Comparison of ENCODE assay signal across 1 cellular context in the genomic region with DNA sequence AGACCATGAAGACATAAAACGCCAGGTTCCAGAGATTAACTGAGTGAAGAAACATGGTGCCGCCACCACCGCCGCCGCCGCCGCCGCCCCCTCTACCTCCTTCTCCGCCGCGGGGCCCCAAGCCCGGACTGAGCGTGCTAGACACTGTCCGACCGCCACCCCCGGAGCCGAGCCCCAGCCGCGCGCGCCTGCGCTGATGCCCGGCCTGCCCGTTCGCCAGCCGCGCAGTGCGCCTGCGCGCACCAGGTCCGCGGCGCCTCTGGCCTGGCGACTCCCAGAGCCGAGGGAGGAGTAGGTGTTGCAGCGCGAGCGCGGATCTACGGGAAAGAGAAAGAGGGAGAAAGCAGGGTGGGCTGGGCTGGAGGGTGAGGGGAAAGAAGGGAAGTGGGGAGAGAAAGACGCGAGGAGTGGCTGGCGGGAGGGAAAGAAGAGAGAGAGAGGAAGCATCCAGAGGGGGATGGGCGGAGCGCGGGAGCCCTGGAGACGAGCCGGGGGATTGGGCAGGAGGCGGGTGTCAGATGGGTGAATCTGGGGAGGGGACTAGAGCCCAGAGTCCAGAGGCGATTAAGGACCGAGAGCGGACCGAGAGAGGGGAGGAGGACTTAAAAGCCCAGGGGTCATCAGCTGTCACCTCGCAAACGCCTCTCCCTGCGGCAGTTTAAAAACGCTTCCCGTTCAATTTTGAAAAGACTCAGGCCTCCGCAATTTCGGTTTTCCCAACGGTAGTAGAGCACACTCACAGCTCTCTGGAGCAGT.
A peak's percentile ranks its signal among the peaks of the same experiment; 100 is the strongest.
TF ChIP-seq lines count a peak whose summit lies in the region.

A gene with protein sequence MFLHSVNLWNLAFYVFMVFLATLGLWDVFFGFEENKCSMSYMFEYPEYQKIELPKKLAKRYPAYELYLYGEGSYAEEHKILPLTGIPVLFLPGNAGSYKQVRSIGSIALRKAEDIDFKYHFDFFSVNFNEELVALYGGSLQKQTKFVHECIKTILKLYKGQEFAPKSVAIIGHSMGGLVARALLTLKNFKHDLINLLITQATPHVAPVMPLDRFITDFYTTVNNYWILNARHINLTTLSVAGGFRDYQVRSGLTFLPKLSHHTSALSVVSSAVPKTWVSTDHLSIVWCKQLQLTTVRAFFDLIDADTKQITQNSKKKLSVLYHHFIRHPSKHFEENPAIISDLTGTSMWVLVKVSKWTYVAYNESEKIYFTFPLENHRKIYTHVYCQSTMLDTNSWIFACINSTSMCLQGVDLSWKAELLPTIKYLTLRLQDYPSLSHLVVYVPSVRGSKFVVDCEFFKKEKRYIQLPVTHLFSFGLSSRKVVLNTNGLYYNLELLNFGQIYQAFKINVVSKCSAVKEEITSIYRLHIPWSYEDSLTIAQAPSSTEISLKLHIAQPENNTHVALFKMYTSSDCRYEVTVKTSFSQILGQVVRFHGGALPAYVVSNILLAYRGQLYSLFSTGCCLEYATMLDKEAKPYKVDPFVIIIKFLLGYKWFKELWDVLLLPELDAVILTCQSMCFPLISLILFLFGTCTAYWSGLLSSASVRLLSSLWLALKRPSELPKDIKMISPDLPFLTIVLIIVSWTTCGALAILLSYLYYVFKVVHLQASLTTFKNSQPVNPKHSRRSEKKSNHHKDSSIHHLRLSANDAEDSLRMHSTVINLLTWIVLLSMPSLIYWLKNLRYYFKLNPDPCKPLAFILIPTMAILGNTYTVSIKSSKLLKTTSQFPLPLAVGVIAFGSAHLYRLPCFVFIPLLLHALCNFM (minus strand): TSS at position 146 of the 756 bp plus-strand sequence. CDS start 91 bp downstream, at position 55.

TF ChIP-seq in GM12878, 131 proteins besides CTCF, POLR2A, EP300 and RAD21 (continued from another document and continues in another):
- no peak for TF ChIP-seq IRF4 (IDR thresholded peaks at IDR 0.05; ENCODE audit: low read depth, low read length)
- no peak for TF ChIP-seq KDM1A (IDR thresholded peaks at IDR 0.05; ENCODE audit: borderline replicate concordance)
- no peak for TF ChIP-seq ZZZ3 (IDR thresholded peaks at IDR 0.05; ENCODE audit: control insufficient read depth, insufficient read length, low read depth)
- TF ChIP-seq, protein P1, sequence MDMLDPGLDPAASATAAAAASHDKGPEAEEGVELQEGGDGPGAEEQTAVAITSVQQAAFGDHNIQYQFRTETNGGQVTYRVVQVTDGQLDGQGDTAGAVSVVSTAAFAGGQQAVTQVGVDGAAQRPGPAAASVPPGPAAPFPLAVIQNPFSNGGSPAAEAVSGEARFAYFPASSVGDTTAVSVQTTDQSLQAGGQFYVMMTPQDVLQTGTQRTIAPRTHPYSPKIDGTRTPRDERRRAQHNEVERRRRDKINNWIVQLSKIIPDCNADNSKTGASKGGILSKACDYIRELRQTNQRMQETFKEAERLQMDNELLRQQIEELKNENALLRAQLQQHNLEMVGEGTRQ (IDR thresholded peaks at IDR 0.05; ENCODE audit: borderline replicate concordance, low read depth, low read length): no peak
- TF ChIP-seq BCL11A (IDR thresholded peaks at IDR 0.05; ENCODE audit: low read depth, low read length): no peak
- no peak for TF ChIP-seq CBFB (IDR thresholded peaks at IDR 0.05; ENCODE audit: low read depth)
- no peak for TF ChIP-seq RAD51 (IDR thresholded peaks at IDR 0.05)
- peak; percentile 97 for TF ChIP-seq HDGF (IDR thresholded peaks at IDR 0.05)
- TF ChIP-seq BRCA1 (IDR thresholded peaks at IDR 0.05; ENCODE audit: low read depth, low read length): no peak
- TF ChIP-seq WRNIP1 (IDR thresholded peaks at IDR 0.05; ENCODE audit: borderline replicate concordance, low read depth, low read length): no peak
- TF ChIP-seq, protein P2, sequence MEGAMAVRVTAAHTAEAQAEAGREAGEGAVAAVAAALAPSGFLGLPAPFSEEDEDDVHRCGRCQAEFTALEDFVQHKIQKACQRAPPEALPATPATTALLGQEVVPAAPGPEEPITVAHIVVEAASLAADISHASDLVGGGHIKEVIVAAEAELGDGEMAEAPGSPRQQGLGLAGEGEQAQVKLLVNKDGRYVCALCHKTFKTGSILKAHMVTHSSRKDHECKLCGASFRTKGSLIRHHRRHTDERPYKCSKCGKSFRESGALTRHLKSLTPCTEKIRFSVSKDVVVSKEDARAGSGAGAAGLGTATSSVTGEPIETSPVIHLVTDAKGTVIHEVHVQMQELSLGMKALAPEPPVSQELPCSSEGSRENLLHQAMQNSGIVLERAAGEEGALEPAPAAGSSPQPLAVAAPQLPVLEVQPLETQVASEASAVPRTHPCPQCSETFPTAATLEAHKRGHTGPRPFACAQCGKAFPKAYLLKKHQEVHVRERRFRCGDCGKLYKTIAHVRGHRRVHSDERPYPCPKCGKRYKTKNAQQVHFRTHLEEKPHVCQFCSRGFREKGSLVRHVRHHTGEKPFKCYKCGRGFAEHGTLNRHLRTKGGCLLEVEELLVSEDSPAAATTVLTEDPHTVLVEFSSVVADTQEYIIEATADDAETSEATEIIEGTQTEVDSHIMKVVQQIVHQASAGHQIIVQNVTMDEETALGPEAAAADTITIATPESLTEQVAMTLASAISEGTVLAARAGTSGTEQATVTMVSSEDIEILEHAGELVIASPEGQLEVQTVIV (IDR thresholded peaks at IDR 0.05; ENCODE audit: borderline replicate concordance, partially characterized antibody): peak; percentile 41
- no peak for TF ChIP-seq SMC3 (IDR thresholded peaks at IDR 0.05; ENCODE audit: borderline replicate concordance, low read length)
- peak in 1 of 2 experiments; percentile 3; a peak in 1 of 4 replicates for TF ChIP-seq SRF (IDR thresholded peaks at IDR 0.05; ENCODE audit: low read depth in 2 of 2, low read length in 2 of 2)
- TF ChIP-seq, protein P3, sequence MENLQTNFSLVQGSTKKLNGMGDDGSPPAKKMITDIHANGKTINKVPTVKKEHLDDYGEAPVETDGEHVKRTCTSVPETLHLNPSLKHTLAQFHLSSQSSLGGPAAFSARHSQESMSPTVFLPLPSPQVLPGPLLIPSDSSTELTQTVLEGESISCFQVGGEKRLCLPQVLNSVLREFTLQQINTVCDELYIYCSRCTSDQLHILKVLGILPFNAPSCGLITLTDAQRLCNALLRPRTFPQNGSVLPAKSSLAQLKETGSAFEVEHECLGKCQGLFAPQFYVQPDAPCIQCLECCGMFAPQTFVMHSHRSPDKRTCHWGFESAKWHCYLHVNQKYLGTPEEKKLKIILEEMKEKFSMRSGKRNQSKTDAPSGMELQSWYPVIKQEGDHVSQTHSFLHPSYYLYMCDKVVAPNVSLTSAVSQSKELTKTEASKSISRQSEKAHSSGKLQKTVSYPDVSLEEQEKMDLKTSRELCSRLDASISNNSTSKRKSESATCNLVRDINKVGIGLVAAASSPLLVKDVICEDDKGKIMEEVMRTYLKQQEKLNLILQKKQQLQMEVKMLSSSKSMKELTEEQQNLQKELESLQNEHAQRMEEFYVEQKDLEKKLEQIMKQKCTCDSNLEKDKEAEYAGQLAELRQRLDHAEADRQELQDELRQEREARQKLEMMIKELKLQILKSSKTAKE (IDR thresholded peaks at IDR 0.05; ENCODE audit: low read depth, poor library complexity, severe bottlenecking): no peak
- TF ChIP-seq ZNF622 (IDR thresholded peaks at IDR 0.05): no peak
- TF ChIP-seq, protein P4, sequence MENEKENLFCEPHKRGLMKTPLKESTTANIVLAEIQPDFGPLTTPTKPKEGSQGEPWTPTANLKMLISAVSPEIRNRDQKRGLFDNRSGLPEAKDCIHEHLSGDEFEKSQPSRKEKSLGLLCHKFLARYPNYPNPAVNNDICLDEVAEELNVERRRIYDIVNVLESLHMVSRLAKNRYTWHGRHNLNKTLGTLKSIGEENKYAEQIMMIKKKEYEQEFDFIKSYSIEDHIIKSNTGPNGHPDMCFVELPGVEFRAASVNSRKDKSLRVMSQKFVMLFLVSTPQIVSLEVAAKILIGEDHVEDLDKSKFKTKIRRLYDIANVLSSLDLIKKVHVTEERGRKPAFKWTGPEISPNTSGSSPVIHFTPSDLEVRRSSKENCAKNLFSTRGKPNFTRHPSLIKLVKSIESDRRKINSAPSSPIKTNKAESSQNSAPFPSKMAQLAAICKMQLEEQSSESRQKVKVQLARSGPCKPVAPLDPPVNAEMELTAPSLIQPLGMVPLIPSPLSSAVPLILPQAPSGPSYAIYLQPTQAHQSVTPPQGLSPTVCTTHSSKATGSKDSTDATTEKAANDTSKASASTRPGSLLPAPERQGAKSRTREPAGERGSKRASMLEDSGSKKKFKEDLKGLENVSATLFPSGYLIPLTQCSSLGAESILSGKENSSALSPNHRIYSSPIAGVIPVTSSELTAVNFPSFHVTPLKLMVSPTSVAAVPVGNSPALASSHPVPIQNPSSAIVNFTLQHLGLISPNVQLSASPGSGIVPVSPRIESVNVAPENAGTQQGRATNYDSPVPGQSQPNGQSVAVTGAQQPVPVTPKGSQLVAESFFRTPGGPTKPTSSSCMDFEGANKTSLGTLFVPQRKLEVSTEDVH (IDR thresholded peaks at IDR 0.05; ENCODE audit: low read depth, partially characterized antibody): peak; percentile 67
- peak; percentile 72; the same call in 1 of the 2 replicates for TF ChIP-seq CBX5 (IDR thresholded peaks at IDR 0.05; ENCODE audit: low read depth)
- peak; percentile 79 for TF ChIP-seq NR2F1 (conservative IDR thresholded peaks at IDR 0.05)
- 0 out of 2 replicates have a peak, but pooled peaks have one; percentile 20 for TF ChIP-seq POLR2AphosphoS2 (IDR thresholded peaks at IDR 0.05; ENCODE audit: low read depth, low read length)
- no peak for TF ChIP-seq ATF7 (IDR thresholded peaks at IDR 0.05; ENCODE audit: low read depth)
- TF ChIP-seq HDAC6 (IDR thresholded peaks at IDR 0.05; ENCODE audit: unreplicated experiment): no peak
- TF ChIP-seq BACH1 (IDR thresholded peaks at IDR 0.05; ENCODE audit: borderline replicate concordance): peak; percentile 72; the same call in 1 of the 2 replicates
- TF ChIP-seq, protein P5, sequence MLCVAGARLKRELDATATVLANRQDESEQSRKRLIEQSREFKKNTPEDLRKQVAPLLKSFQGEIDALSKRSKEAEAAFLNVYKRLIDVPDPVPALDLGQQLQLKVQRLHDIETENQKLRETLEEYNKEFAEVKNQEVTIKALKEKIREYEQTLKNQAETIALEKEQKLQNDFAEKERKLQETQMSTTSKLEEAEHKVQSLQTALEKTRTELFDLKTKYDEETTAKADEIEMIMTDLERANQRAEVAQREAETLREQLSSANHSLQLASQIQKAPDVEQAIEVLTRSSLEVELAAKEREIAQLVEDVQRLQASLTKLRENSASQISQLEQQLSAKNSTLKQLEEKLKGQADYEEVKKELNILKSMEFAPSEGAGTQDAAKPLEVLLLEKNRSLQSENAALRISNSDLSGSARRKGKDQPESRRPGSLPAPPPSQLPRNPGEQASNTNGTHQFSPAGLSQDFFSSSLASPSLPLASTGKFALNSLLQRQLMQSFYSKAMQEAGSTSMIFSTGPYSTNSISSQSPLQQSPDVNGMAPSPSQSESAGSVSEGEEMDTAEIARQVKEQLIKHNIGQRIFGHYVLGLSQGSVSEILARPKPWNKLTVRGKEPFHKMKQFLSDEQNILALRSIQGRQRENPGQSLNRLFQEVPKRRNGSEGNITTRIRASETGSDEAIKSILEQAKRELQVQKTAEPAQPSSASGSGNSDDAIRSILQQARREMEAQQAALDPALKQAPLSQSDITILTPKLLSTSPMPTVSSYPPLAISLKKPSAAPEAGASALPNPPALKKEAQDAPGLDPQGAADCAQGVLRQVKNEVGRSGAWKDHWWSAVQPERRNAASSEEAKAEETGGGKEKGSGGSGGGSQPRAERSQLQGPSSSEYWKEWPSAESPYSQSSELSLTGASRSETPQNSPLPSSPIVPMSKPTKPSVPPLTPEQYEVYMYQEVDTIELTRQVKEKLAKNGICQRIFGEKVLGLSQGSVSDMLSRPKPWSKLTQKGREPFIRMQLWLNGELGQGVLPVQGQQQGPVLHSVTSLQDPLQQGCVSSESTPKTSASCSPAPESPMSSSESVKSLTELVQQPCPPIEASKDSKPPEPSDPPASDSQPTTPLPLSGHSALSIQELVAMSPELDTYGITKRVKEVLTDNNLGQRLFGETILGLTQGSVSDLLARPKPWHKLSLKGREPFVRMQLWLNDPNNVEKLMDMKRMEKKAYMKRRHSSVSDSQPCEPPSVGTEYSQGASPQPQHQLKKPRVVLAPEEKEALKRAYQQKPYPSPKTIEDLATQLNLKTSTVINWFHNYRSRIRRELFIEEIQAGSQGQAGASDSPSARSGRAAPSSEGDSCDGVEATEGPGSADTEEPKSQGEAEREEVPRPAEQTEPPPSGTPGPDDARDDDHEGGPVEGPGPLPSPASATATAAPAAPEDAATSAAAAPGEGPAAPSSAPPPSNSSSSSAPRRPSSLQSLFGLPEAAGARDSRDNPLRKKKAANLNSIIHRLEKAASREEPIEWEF (IDR thresholded peaks at IDR 0.05; ENCODE audit: insufficient replicate concordance, low read depth, low read length): no peak
- TF ChIP-seq TARDBP (IDR thresholded peaks at IDR 0.05; ENCODE audit: borderline replicate concordance): no peak
- TF ChIP-seq MTA2 (IDR thresholded peaks at IDR 0.05; ENCODE audit: low read depth): no peak; the same call in 1 of the 2 replicates
- TF ChIP-seq GATAD2B (conservative IDR thresholded peaks at IDR 0.05; ENCODE audit: low read depth): 0 out of 2 replicates have a peak, but pooled peaks have one; percentile 45
- no peak for TF ChIP-seq ZNF384 (IDR thresholded peaks at IDR 0.05; ENCODE audit: borderline replicate concordance, low read depth, low read length)
- peak; percentile 49 for TF ChIP-seq TAF1 (IDR thresholded peaks at IDR 0.05; ENCODE audit: borderline replicate concordance, low read depth, low read length)
- no peak for TF ChIP-seq HDAC2 (IDR thresholded peaks at IDR 0.05)
- TF ChIP-seq, protein P6, sequence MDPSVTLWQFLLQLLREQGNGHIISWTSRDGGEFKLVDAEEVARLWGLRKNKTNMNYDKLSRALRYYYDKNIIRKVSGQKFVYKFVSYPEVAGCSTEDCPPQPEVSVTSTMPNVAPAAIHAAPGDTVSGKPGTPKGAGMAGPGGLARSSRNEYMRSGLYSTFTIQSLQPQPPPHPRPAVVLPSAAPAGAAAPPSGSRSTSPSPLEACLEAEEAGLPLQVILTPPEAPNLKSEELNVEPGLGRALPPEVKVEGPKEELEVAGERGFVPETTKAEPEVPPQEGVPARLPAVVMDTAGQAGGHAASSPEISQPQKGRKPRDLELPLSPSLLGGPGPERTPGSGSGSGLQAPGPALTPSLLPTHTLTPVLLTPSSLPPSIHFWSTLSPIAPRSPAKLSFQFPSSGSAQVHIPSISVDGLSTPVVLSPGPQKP (IDR thresholded peaks at IDR 0.05; ENCODE audit: low read depth, low read length): no peak
- TF ChIP-seq JUNB (IDR thresholded peaks at IDR 0.05): no peak
- TF ChIP-seq TCF12 (IDR thresholded peaks at IDR 0.05; ENCODE audit: low read depth, low read length): 0 out of 2 replicates have a peak, but pooled peaks have one; percentile 10
- no peak for TF ChIP-seq KAT2A (conservative IDR thresholded peaks at IDR 0.05; ENCODE audit: control insufficient read depth, low read depth, low read length)
